In the genomic region with DNA sequence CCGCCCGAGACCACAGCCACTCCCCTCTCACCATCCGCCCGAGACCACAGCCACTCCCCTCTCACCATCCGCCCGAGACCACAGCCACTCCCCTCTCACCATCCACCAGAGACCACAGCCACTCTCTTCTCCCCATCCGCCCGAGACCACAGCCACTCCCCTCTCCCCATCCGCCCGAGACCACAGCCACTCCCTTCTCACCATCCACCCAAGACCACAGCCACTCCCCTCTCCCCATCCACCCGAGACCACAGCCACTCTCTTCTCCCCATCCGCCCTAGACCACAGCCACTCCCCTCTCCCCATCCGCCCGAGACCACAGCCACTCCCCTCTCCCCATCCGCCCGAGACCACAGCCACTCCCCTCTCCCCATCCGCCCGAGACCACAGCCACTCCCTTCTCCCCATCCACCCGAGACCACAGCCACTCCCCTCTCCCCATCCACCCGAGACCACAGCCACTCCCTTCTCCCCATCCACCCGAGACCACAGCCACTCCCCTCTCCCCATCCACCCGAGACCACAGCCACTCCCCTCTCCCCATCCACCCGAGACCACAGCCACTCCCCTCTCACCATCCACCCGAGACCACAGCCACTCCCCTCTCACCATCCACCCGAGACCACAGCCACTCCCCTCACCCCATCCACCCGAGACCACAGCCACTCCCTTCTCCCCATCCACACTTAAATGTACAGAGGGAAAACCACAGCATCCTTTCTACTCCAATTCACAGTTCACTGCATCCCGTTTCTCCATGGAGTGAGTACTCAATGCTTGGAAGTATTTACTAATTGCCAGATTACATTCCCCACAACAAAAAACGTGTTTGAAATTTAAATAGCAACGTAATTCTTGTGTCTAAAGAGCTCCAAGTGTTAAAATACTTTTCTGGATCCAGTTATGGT, we compare ENCODE assay signal across 8 cellular contexts.
DNase-seq lines count a peak whose midpoint lies in the region; ATAC-seq and TF ChIP-seq lines count a peak whose summit lies in the region.
"Not testable (repeated sequence)": the region's sequence is repeated elsewhere in the genome, so short reads cannot be mapped to it uniquely, and the experiment has no call there.

No MANE protein-coding gene starts in this region.

- DNase-seq in DMS 273 (lab: John Stamatoyannopoulos, UW; ENCODE audit: unreplicated experiment) (peak; percentile 22), RPMI7951 (ENCODE audit: low read depth) (peak; percentile 38)
- peak; percentile 12 for DNase-seq in activated CD4-positive, CD25-positive, alpha-beta regulatory T cell treated with anti-CD3 and anti-CD28 coated beads, Interleukin-2, amount 50 U/mL, for 16 hours (ENCODE audit: low read depth, low spot score)
- DNase-seq in activated T-cell treated with anti-CD3 and anti-CD28 coated beads, Interleukin-2, amount 50 U/mL, for 48 hours: peak; percentile 58 to 63
- DNase-seq in naive thymus-derived CD8-positive, alpha-beta T cell: peak in 9 of 10 donors; percentile 15 to 81 (median 74)

- not testable (repeated sequence) for H3K9me3 Mint-ChIP-seq in brain; stimulated activated naive CD8-positive, alpha-beta T cell treated with anti-CD3 and anti-CD28 coated beads, Interleukin-15, Interleukin-2, amounts not matched to agents 100 ng/mL and 50 ng/mL, for 24 hours
- H3K9me3 Mint-ChIP-seq in naive thymus-derived CD8-positive, alpha-beta T cell: peaks cover 0 to 19% (median 2%) of the 10 kb centered on the region in 9 donors

- H3K27me3 Mint-ChIP-seq in brain: peaks cover 12% of the 10 kb centered on the region
- peaks cover 0 to 14% (median 0%) of the 10 kb centered on the region in 5 donors for H3K27me3 Mint-ChIP-seq in naive thymus-derived CD8-positive, alpha-beta T cell
- H3K27me3 Mint-ChIP-seq in stimulated activated naive CD8-positive, alpha-beta T cell treated with anti-CD3 and anti-CD28 coated beads, Interleukin-15, Interleukin-2, amounts not matched to agents 100 ng/mL and 50 ng/mL, for 24 hours: peaks cover 19% of the 10 kb centered on the region

- H3K36me3 ChIP-seq in HUES64 (ENCODE audit: insufficient read depth, low read length): not testable (repeated sequence)

- peaks cover 34% of the 10 kb centered on the region for H3K4me1 Mint-ChIP-seq in brain
- H3K4me1 Mint-ChIP-seq in naive thymus-derived CD8-positive, alpha-beta T cell: peaks cover 5 to 29% (median 20%) of the 10 kb centered on the region in 4 donors
- not testable (repeated sequence) for H3K4me1 Mint-ChIP-seq in stimulated activated naive CD8-positive, alpha-beta T cell treated with anti-CD3 and anti-CD28 coated beads, Interleukin-15, Interleukin-2, amounts not matched to agents 100 ng/mL and 50 ng/mL, for 24 hours (ENCODE audit: low read depth)

- H3K9ac ChIP-seq in HUES64 (ENCODE audit: low read depth, low read length): not testable (repeated sequence)

- 35% methylated on average over 17 of the region's 29 CpGs for WGBS in HUES64

- H3K27ac ChIP-seq in HUES64 (ENCODE audit: low read depth, low read length): not testable (repeated sequence)

- H3K4me3 Mint-ChIP-seq in brain: peak overlapping the region in 4 of 5 experiments; percentile 29 to 77 (median 64)
- peak overlapping the region in 6 of 10 donors; percentile 27 to 83 (median 57) for H3K4me3 Mint-ChIP-seq in naive thymus-derived CD8-positive, alpha-beta T cell
- H3K4me3 Mint-ChIP-seq in stimulated activated naive CD8-positive, alpha-beta T cell treated with anti-CD3 and anti-CD28 coated beads, Interleukin-15, Interleukin-2, amounts not matched to agents 100 ng/mL and 50 ng/mL, for 24 hours: peak overlapping the region; percentile 41

- H3K36me3 Mint-ChIP-seq in brain; naive thymus-derived CD8-positive, alpha-beta T cell; stimulated activated naive CD8-positive, alpha-beta T cell treated with anti-CD3 and anti-CD28 coated beads, Interleukin-15, Interleukin-2, amounts not matched to agents 100 ng/mL and 50 ng/mL, for 24 hours (ENCODE audit: low read depth): not testable (repeated sequence)

- H3K4me1 ChIP-seq in HUES64 (ENCODE audit: insufficient read depth, low read length): peaks cover 23% of the 10 kb centered on the region

- peak overlapping the region in 3 of 5 experiments; percentile 15 to 80 (median 80) for H3K27ac Mint-ChIP-seq in brain
- peak overlapping the region; percentile 71 to 98 (median 84) for H3K27ac Mint-ChIP-seq in naive thymus-derived CD8-positive, alpha-beta T cell
- peak overlapping the region; percentile 75 for H3K27ac Mint-ChIP-seq in stimulated activated naive CD8-positive, alpha-beta T cell treated with anti-CD3 and anti-CD28 coated beads, Interleukin-15, Interleukin-2, amounts not matched to agents 100 ng/mL and 50 ng/mL, for 24 hours

- H3K4me3 ChIP-seq in HUES64 (ENCODE audit: low read length): peak overlapping the region; percentile 15; the same call in 1 of the 2 replicates

- ATAC-seq in naive thymus-derived CD8-positive, alpha-beta T cell: peak; percentile 41 to 46

- POLR2A ChIA-PET in naive thymus-derived CD8-positive, alpha-beta T cell (lab: Charles Lee): not testable (repeated sequence)

- not testable (repeated sequence) for TF ChIP-seq CTCF in brain (conservative IDR thresholded peaks at IDR 0.05)

- H3K27me3 ChIP-seq in HUES64 (ENCODE audit: insufficient read depth, low read length): not testable (repeated sequence)

- not testable (repeated sequence) for H3K9me3 ChIP-seq in HUES64 (ENCODE audit: insufficient read depth, low read depth, low read length)

Comparison
In these comparisons a context has a peak if more than half of its experiments do, and no peak if none do; other contexts are left out.
1. DNase-seq: peak in every context shown above with its lines; median percentile 74 in naive thymus-derived CD8-positive, alpha-beta T cell; 60 in activated T-cell treated with anti-CD3 and anti-CD28 coated beads, Interleukin-2, amount 50 U/mL, for 48 hours; 38 in RPMI7951; 22 in DMS 273; 12 in activated CD4-positive, CD25-positive, alpha-beta regulatory T cell treated with anti-CD3 and anti-CD28 coated beads, Interleukin-2, amount 50 U/mL, for 16 hours.